In genomic region chr16:14303654-14304394, GRCh38 we compare ENCODE assay signal across 9 cellular contexts.
DNase-seq lines count a peak whose midpoint lies in the region; ATAC-seq, FAIRE-seq and TF ChIP-seq lines count a peak whose summit lies in the region.
"Had no signal": no experiment of that assay in that cellular context is flagged by ENCODE, and none has a peak within 500 bp of the region (broad histone marks: within the 10 kb centered on the region; RNA-seq: fewer than 3 reads in every experiment).

No MANE protein-coding gene starts in this region.

- H3K9ac ChIP-seq in HCT116 (ENCODE audit: low read length): peak overlapping the region; percentile 92
- peak overlapping the region; percentile 82 for H3K9ac ChIP-seq in mammary epithelial cell (ENCODE audit: insufficient read depth, low read length)

- TF ChIP-seq EP300 in A549 (IDR thresholded peaks at IDR 0.05): no peak

- dilution Hi-C loops in mammary epithelial cell (cut with HindIII; ENCODE audit: low sequenced_read_pairs): loop anchor here (5.0 kb wide), 1 partner anchor 198 kb away; no protein-coding TSS in a partner anchor

- H3K9me3 ChIP-seq in A549 (no peaks in the 10 kb centered on the region), HCT116 (ENCODE audit: control insufficient read depth in 1 of 2, insufficient read depth in 1 of 2, low read depth in 1 of 2, low read length in 2 of 2) (no peaks in the 10 kb centered on the region), mammary epithelial cell (replicated peaks; ENCODE audit: insufficient read depth, low read length) (no peaks in the 10 kb centered on the region), mesodermal cell (ENCODE audit: control insufficient read depth, low read length) (no peaks in the 10 kb centered on the region)

- H3K79me2 ChIP-seq in HCT116 (ENCODE audit: insufficient read depth, low read length): peaks cover 66% of the 10 kb centered on the region
- peaks cover 67% of the 10 kb centered on the region for H3K79me2 ChIP-seq in mammary epithelial cell (ENCODE audit: insufficient read depth, low read length)

- no peak for TF ChIP-seq CTCF in A549 (IDR thresholded peaks at IDR 0.05)
- TF ChIP-seq CTCF in HCT116 (IDR thresholded peaks at IDR 0.05 in 2 of 3, conservative IDR thresholded peaks at IDR 0.05 in 1 of 3; ENCODE audit: borderline replicate concordance in 1 of 3, insufficient read depth in 1 of 3, low read depth in 2 of 3, low read length in 2 of 3): no peak
- no peak for TF ChIP-seq CTCF in mammary epithelial cell (conservative IDR thresholded peaks at IDR 0.05 in 1 of 2, IDR thresholded peaks at IDR 0.05 in 1 of 2; ENCODE audit: extremely low read depth in 1 of 2, insufficient read depth in 1 of 2, low read depth in 1 of 2, low read length in 2 of 2)

- H3K27ac ChIP-seq in A549 (peak overlapping the region; percentile 99 to 100), HCT116 (ENCODE audit: low read depth, low read length) (no peak overlapping the region), mammary epithelial cell (ENCODE audit: insufficient read depth, low read depth, low read length) (peak overlapping the region; percentile 75), mesodermal cell (ENCODE audit: low read depth, low read length, severe bottlenecking) (no peak overlapping the region)

- RAD21 ChIA-PET in HCT116 (lab: Charles Lee; ENCODE audit: low non-redundant PET in 1 of 2, low total read pairs in 2 of 2, uncharacterized antibody in 2 of 2, unreplicated experiment in 2 of 2): no interaction called here

- in situ Hi-C loops in mammary epithelial cell (cut with MboI; ENCODE audit: low sequenced_read_pairs in 2 of 2): loop anchor here (5.0 kb wide), 1 partner anchor 223 kb away; no protein-coding TSS in a partner anchor

- no peak for TF ChIP-seq POLR2A in A549 (IDR thresholded peaks at IDR 0.05; ENCODE audit: low read length)
- no peak for TF ChIP-seq POLR2A in HCT116 (IDR thresholded peaks at IDR 0.05; ENCODE audit: borderline replicate concordance, extremely low read depth, insufficient read depth, insufficient read length)

- H4K20me1 ChIP-seq in HCT116 (ENCODE audit: insufficient read depth) (no peaks in the 10 kb centered on the region), mammary epithelial cell (ENCODE audit: insufficient read depth, low read length) (no peaks in the 10 kb centered on the region)

- no peak for DNase-seq in A549 (ENCODE audit: low read depth in 1 of 2, low spot score in 1 of 2)
- no peak for DNase-seq in HCT116 (ENCODE audit: low read depth, low spot score)
- peak; percentile 45 for DNase-seq in mammary epithelial cell
- no peak for DNase-seq in T-helper 1 cell
- no peak for DNase-seq in DMS153 treated with DMSO at 0.1 percent for 48 hours (lab: John Stamatoyannopoulos, UW; ENCODE audit: unreplicated experiment)

- H3K27me3 ChIP-seq in HCT116 (ENCODE audit: insufficient read depth, low read length) (no peaks in the 10 kb centered on the region), mammary epithelial cell (ENCODE audit: insufficient read depth, low read length) (no peaks in the 10 kb centered on the region)

- BruUV-seq in HCT116 (replicated peaks; lab: Mats Ljungman, UMichigan) (no TSS peak), mammary epithelial cell (replicated peaks; lab: Mats Ljungman, UMichigan) (no TSS peak)

- H3K4me1 ChIP-seq in A549 (peaks cover 41% of the 10 kb centered on the region), HCT116 (ENCODE audit: control insufficient read depth in 1 of 2, insufficient read depth in 2 of 2, low read length in 2 of 2) (peaks cover 40 to 67% of the 10 kb centered on the region in 2 experiments), mammary epithelial cell (ENCODE audit: insufficient read depth, low read length) (peaks cover 38% of the 10 kb centered on the region), mesodermal cell (ENCODE audit: control insufficient read depth, insufficient read depth, low read length, poor library complexity, severe bottlenecking) (peaks cover 40% of the 10 kb centered on the region)

- H2AFZ ChIP-seq in HCT116 (ENCODE audit: low read depth, low read length, poor library complexity, severe bottlenecking) (no peak overlapping the region), mammary epithelial cell (ENCODE audit: low read depth, low read length) (peak overlapping the region; percentile 52)

- no peak for ATAC-seq in A549
- ATAC-seq in HCT116: no peak
- no peak for ATAC-seq in HG03045 (IDR thresholded peaks at IDR 0.05; ENCODE audit: unreplicated experiment)
- ATAC-seq in HG02884 (IDR thresholded peaks at IDR 0.05; ENCODE audit: unreplicated experiment): no peak

- H3K4me2 ChIP-seq in A549 (peak overlapping the region; percentile 94), HCT116 (ENCODE audit: low read length) (peak overlapping the region; percentile 93), mammary epithelial cell (ENCODE audit: insufficient read depth, low read depth, low read length) (peak overlapping the region; percentile 80)

- intact Hi-C loops in HCT116 (cut with micrococcal nuclease) (loop anchor here (5.0 kb wide), 2 partner anchors 93 to 328 kb away; partner anchors contain the start of genes BFAR and PARN), mammary epithelial cell (cut with micrococcal nuclease) (loop anchor here (5.0 kb wide), 1 partner anchor 208 kb away; no protein-coding TSS in a partner anchor)

- FAIRE-seq in A549 (lab: Jason Lieb, UNC): no peak
- FAIRE-seq: islet of Langerhans had no signal

- CTCF ChIA-PET in A549 (lab: Yijun Ruan, JAX) (interaction anchor here (0.9 to 1.6 kb wide), 3 partner anchors 9 to 225 kb away, joined by 3 read pairs; no protein-coding TSS in a partner anchor), HCT116 (lab: Charles Lee) (interaction anchor here (1.0 kb wide), 1 partner anchor 384 kb away, joined by 3 read pairs; the partner anchor contains the start of gene ERCC4), mammary epithelial cell (lab: Charles Lee; ENCODE audit: low non-redundant PET) (no interaction called here)

- TF ChIP-seq RAD21 in A549 (conservative IDR thresholded peaks at IDR 0.05 in 1 of 2, IDR thresholded peaks at IDR 0.05 in 1 of 2) (no peak), HCT116 (IDR thresholded peaks at IDR 0.05; ENCODE audit: low read depth) (no peak)

- H3K9me2 ChIP-seq in HCT116 (ENCODE audit: insufficient read depth): no peaks in the 10 kb centered on the region

- POLR2A ChIA-PET in A549 (lab: Yijun Ruan, JAX) (interaction anchor here (0.5 to 2.3 kb wide), 2 partner anchors 13 to 61 kb away, joined by 5 to 11 read pairs; no protein-coding TSS in a partner anchor), HCT116 (lab: Charles Lee) (no interaction called here)

- H3K4me3 ChIP-seq in A549: peak overlapping the region; percentile 98
- peak overlapping the region; percentile 70 to 86 for H3K4me3 ChIP-seq in HCT116 (replicated peaks in 1 of 2; ENCODE audit: low read depth in 1 of 2, low read length in 2 of 2)
- peak overlapping the region; percentile 80 to 97 (median 96) for H3K4me3 ChIP-seq in mammary epithelial cell (replicated peaks in 1 of 3; ENCODE audit: insufficient read depth in 1 of 3, low read depth in 2 of 3, low read length in 3 of 3)
- peak overlapping the region; percentile 98 for H3K4me3 ChIP-seq in mesodermal cell (ENCODE audit: extremely low read depth, insufficient read depth, low read length, poor library complexity, severe bottlenecking)

- 1% methylated on average over 20 of the region's 30 CpGs for WGBS in A549 (ENCODE audit: missing lambda C conversion rate)
- 41% methylated on average over 18 of the region's 30 CpGs for WGBS in mammary epithelial cell (ENCODE audit: low coverage, missing lambda C conversion rate)
- WGBS in mesodermal cell (ENCODE audit: insufficient coverage in 2 of 2), 2 experiments: 5 to 6% methylated on average over 18 to 20 of the region's 30 CpGs

- H3K36me3 ChIP-seq in HCT116 (ENCODE audit: control insufficient read depth in 1 of 2, insufficient read depth in 2 of 2, low read length in 2 of 2): no peaks in the 10 kb centered on the region
- H3K36me3 ChIP-seq in mammary epithelial cell (ENCODE audit: insufficient read depth, low read length): no peaks in the 10 kb centered on the region
- H3K36me3 ChIP-seq in mesodermal cell (ENCODE audit: control insufficient read depth, insufficient read depth, low read length): no peaks in the 10 kb centered on the region

TF ChIP-seq in A549, 52 proteins besides CTCF, POLR2A, EP300 and RAD21:
- TF ChIP-seq JUN (IDR thresholded peaks at IDR 0.05) (peak; percentile 24 to 42; a peak in 2 of 5 replicates), MAX (IDR thresholded peaks at IDR 0.05) (peak; percentile 15; the same call in 1 of the 2 replicates), PBX3 (IDR thresholded peaks at IDR 0.05) (0 out of 2 replicates have a peak, but pooled peaks have one; percentile 24), JUNB (IDR thresholded peaks at IDR 0.05) (no peak)

TF ChIP-seq in HCT116, 20 proteins besides CTCF, POLR2A, EP300 and RAD21 (continues in another document):
- TF ChIP-seq ZFX (IDR thresholded peaks at IDR 0.05): no peak
- TF ChIP-seq ELF1 (IDR thresholded peaks at IDR 0.05; ENCODE audit: borderline replicate concordance, low read depth): no peak
- no peak for TF ChIP-seq JUND (IDR thresholded peaks at IDR 0.05)
- no peak for TF ChIP-seq EZH2phosphoT487 (IDR thresholded peaks at IDR 0.05; ENCODE audit: borderline replicate concordance)
- TF ChIP-seq SIN3A (IDR thresholded peaks at IDR 0.05; ENCODE audit: low read depth): no peak
- no peak for TF ChIP-seq FOSL1 (IDR thresholded peaks at IDR 0.05; ENCODE audit: low read depth)
- TF ChIP-seq SP1 (IDR thresholded peaks at IDR 0.05; ENCODE audit: low read depth): no peak
- TF ChIP-seq EGR1 (IDR thresholded peaks at IDR 0.05; ENCODE audit: low read depth): no peak
- TF ChIP-seq ZBTB33 (IDR thresholded peaks at IDR 0.05; ENCODE audit: extremely low read depth, insufficient replicate concordance, low read length): no peak
- no peak for TF ChIP-seq YY1 (IDR thresholded peaks at IDR 0.05; ENCODE audit: extremely low read depth, insufficient replicate concordance, low read depth, low read length)

Comparison
In these comparisons a context has a peak if more than half of its experiments do, and no peak if none do; other contexts are left out.
1. H3K27ac ChIP-seq: peak in A549 (2 of 2) and mammary epithelial cell (single experiment); none in HCT116 (single experiment) and mesodermal cell (single experiment).
2. Of the 6 proteins assayed by ChIP-seq in both A549 and HCT116: peak only in A549: MAX; only in HCT116: none; in both: none; in neither: 5.
3. Peak in every context shown above with its lines, with median percentiles within 50 percentile points of each other: H3K4me2 ChIP-seq and H3K4me3 ChIP-seq.